In genomic region chr1:9388628-9389184, GRCh38 we compare ENCODE assay signal across 14 cellular contexts.
DNase-seq lines count a peak whose midpoint lies in the region; ATAC-seq lines count a peak whose summit lies in the region.
"Had no signal": no experiment of that assay in that cellular context is flagged by ENCODE, and none has a peak within 500 bp of the region (broad histone marks: within the 10 kb centered on the region; RNA-seq: fewer than 3 reads in every experiment).

No MANE protein-coding gene starts in this region.

- H2BK15ac ChIP-seq in neuronal stem cell (ENCODE audit: low read length): no peak overlapping the region

- H3K4me3 ChIP-seq in MG63 (no peak overlapping the region), neuronal stem cell (ENCODE audit: low read length in 2 of 2) (no peak overlapping the region)
- H3K4me3 ChIP-seq: left ventricle myocardium inferior, skin epidermis had no signal

- no peak overlapping the region for H3K4ac ChIP-seq in neuronal stem cell (ENCODE audit: low read length)

- H4K91ac ChIP-seq in neuronal stem cell (ENCODE audit: low read depth, low read length, poor library complexity): no peak overlapping the region

- H4K8ac ChIP-seq in neuronal stem cell (ENCODE audit: low read depth, low read length): no peak overlapping the region

- ATAC-seq in HG03565 (IDR thresholded peaks at IDR 0.05; ENCODE audit: unreplicated experiment): no peak
- ATAC-seq: Right ventricle myocardium inferior had no signal

- no peaks in the 10 kb centered on the region for H3K27me3 ChIP-seq in MG63
- H3K27me3 ChIP-seq in neuronal stem cell (ENCODE audit: control insufficient read depth in 3 of 3, insufficient read depth in 3 of 3, low read depth in 1 of 3, low read length in 3 of 3): peaks cover 0 to 24% (median 0%) of the 10 kb centered on the region in 3 experiments

- H2BK12ac ChIP-seq in neuronal stem cell (ENCODE audit: low read length): no peak overlapping the region

- H2AK5ac ChIP-seq in neuronal stem cell (ENCODE audit: low read depth, low read length): peak overlapping the region; percentile 54

- H2BK5ac ChIP-seq in neuronal stem cell (ENCODE audit: low read length): no peak overlapping the region

- H2AFZ ChIP-seq in neuronal stem cell (ENCODE audit: low read length): no peak overlapping the region

- H3K14ac ChIP-seq in neuronal stem cell (ENCODE audit: low read length): no peak overlapping the region

- WGBS in neuronal stem cell (ENCODE audit: extremely low coverage in 2 of 2, insufficient read length in 2 of 2, insufficient replicate concordance in 1 of 2), 2 donors: no CpG with 5 or more reads among the region's 8 CpGs

- peaks cover 0 to 3% of the 10 kb centered on the region in 2 donors for H3K4me1 ChIP-seq in neuronal stem cell (ENCODE audit: control insufficient read depth in 2 of 2, insufficient read depth in 1 of 2, low read depth in 1 of 2, low read length in 2 of 2)

- no peak overlapping the region for H3K23ac ChIP-seq in neuronal stem cell (ENCODE audit: low read depth, low read length, poor library complexity)

- H3K18ac ChIP-seq in neuronal stem cell (ENCODE audit: low read length): peak overlapping the region; percentile 58

- H3K4me2 ChIP-seq in neuronal stem cell (ENCODE audit: insufficient read depth, low read length, poor library complexity, severe bottlenecking): no peak overlapping the region

- no peaks in the 10 kb centered on the region for H3K9me3 ChIP-seq in MG63
- H3K9me3 ChIP-seq in neuronal stem cell (replicated peaks in 1 of 2; ENCODE audit: control insufficient read depth in 2 of 2, insufficient read depth in 1 of 2, low read depth in 1 of 2, low read length in 2 of 2): no peaks in the 10 kb centered on the region
- H3K9me3 ChIP-seq: left ventricle myocardium inferior had no signal

- H3K27ac ChIP-seq in cingulate gyrus (ENCODE audit: low read depth, low read length) (peak overlapping the region; percentile 99), neuronal stem cell (replicated peaks; ENCODE audit: low read length) (no peak overlapping the region)
- H3K27ac ChIP-seq: left ventricle myocardium inferior, skin epidermis had no signal

- H2BK120ac ChIP-seq in neuronal stem cell (ENCODE audit: low read depth, low read length): no peak overlapping the region

- peak; percentile 31 for DNase-seq in COLO668 (lab: John Stamatoyannopoulos, UW; ENCODE audit: unreplicated experiment)
- peak; percentile 56 for DNase-seq in MG63
- no peak for DNase-seq in neuronal stem cell (ENCODE audit: low spot score)
- no peak for DNase-seq in GM19240 (ENCODE audit: insufficient read length, low spot score)
- no peak for DNase-seq in activated CD4-positive, CD25-positive, alpha-beta regulatory T cell (lab: John Stamatoyannopoulos, UW)
- DNase-seq in amniotic stem cell (lab: John Stamatoyannopoulos, UW): no peak
- DNase-seq: activated CD4-positive, alpha-beta T cell treated with anti-CD3 and anti-CD28 coated beads for 4 hours; activated naive CD4-positive, alpha-beta T cell treated with anti-CD3 and anti-CD28 coated beads for 36 hours; left ventricle myocardium inferior; NCI-H187 had no signal

- H3K9ac ChIP-seq in neuronal stem cell (ENCODE audit: low read depth, low read length, poor library complexity): no peak overlapping the region

- H3K36me3 ChIP-seq in MG63 (no peaks in the 10 kb centered on the region), neuronal stem cell (replicated peaks in 1 of 2; ENCODE audit: control insufficient read depth in 2 of 2, insufficient read depth in 2 of 2, low read length in 2 of 2) (no peaks in the 10 kb centered on the region)
- H3K36me3 ChIP-seq: left ventricle myocardium inferior had no signal

- no peaks in the 10 kb centered on the region for H3K79me1 ChIP-seq in neuronal stem cell (ENCODE audit: low read depth, low read length)

Comparison
In these comparisons a context has a peak if more than half of its experiments do, and no peak if none do; other contexts are left out.
1. DNase-seq: peak in COLO668 (single experiment) and MG63 (single experiment); none in neuronal stem cell (single experiment), GM19240 (single experiment), activated CD4-positive, CD25-positive, alpha-beta regulatory T cell (0 of 4) and amniotic stem cell (single experiment).